In the genomic region with DNA sequence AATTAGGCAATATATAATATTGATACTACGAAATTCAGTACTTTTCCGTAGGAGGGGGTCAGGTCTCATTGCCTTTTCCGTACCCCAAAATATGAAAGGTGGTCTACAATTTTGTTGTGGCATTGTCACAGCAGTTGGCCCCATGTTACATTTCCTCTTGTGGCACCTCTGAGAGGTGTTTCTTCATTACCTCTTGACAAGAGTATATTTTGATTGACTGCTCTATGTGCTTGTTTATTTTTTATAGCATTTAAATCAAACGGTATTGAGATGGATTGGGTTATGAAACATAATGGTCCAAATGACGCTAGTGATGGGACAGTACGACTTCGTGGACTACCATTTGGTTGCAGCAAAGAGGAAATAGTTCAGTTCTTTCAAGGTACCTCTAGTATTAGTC, we compare ENCODE assay signal across 13 cellular contexts. TPM values are rescaled to one million over a fixed set of nuclear protein-coding genes. Genes with fewer than 3 reads are reported as not detected.
DNase-seq lines count a peak whose midpoint lies in the region; ATAC-seq and TF ChIP-seq lines count a peak whose summit lies in the region.
"Had no signal": no experiment of that assay in that cellular context is flagged by ENCODE, and none has a peak within 500 bp of the region (broad histone marks: within the 10 kb centered on the region; RNA-seq: fewer than 3 reads in every experiment).

No MANE protein-coding gene starts in this region.

- no peak overlapping the region for H2AK5ac ChIP-seq in IMR-90 (ENCODE audit: low read depth, low read length)

- TF ChIP-seq CTCF in IMR-90 (conservative IDR thresholded peaks at IDR 0.05; ENCODE audit: low read depth, low read length), result no peak
- TF ChIP-seq CTCF in brain (conservative IDR thresholded peaks at IDR 0.05), result no peak
- no peak for TF ChIP-seq CTCF in brain microvascular endothelial cell (IDR thresholded peaks at IDR 0.05; ENCODE audit: low read depth, low read length, missing control alignments)

- peaks cover 56% of the 10 kb centered on the region for H3K4me1 ChIP-seq in CD4-positive, alpha-beta memory T cell (ENCODE audit: insufficient read depth, low read length)
- H3K4me1 ChIP-seq in IMR-90 (ENCODE audit: control insufficient read depth, insufficient read depth, low read length), result peaks cover 2% of the 10 kb centered on the region; the same call in 1 of the 2 replicates

- H3K56ac ChIP-seq in IMR-90 (ENCODE audit: extremely low read depth, insufficient read depth, low read length), result no peak overlapping the region

- intact Hi-C loops in CD4-positive, alpha-beta memory T cell (cut with micrococcal nuclease), result no loop called here
- intact Hi-C loops in IMR-90 (cut with micrococcal nuclease), result loop anchor here (10.0 kb wide), 3 partner anchors 262 to 482 kb away; partner anchors contain the start of genes HERC4 and SIRT1

- no peak overlapping the region for H2BK20ac ChIP-seq in IMR-90 (ENCODE audit: low read depth, low read length)

- H4K8ac ChIP-seq in IMR-90 (ENCODE audit: low read depth in 2 of 2, low read length in 2 of 2), result no peak overlapping the region

- H2BK15ac ChIP-seq in IMR-90 (ENCODE audit: low read depth, low read length), result no peak overlapping the region

- peaks cover 38 to 66% of the 10 kb centered on the region in 2 donors for H3K36me3 Mint-ChIP-seq in CD4-positive, alpha-beta memory T cell
- peaks cover 84% of the 10 kb centered on the region for H3K36me3 Mint-ChIP-seq in brain
- peaks cover 68% of the 10 kb centered on the region for H3K36me3 Mint-ChIP-seq in natural killer cell treated with Interleukin-12 subunit alpha and Interleukin-12 subunit beta and Interleukin-15 and Interleukin-18, amount 100 ng/mL, for 72 hours

- no peaks in the 10 kb centered on the region for H3K27me3 Mint-ChIP-seq in CD4-positive, alpha-beta memory T cell
- peaks cover 8% of the 10 kb centered on the region for H3K27me3 Mint-ChIP-seq in brain
- H3K27me3 Mint-ChIP-seq in natural killer cell treated with Interleukin-12 subunit alpha and Interleukin-12 subunit beta and Interleukin-15 and Interleukin-18, amount 100 ng/mL, for 72 hours, result no peaks in the 10 kb centered on the region
- H3K27me3 Mint-ChIP-seq: dendritic cell treated with granulocyte-macrophage colony-stimulating factor and Interleukin-4, amounts not matched to agents 40 ng/mL and 50 ng/mL, for 4 days had no signal

- no peak overlapping the region for H4K91ac ChIP-seq in IMR-90 (ENCODE audit: insufficient read depth, low read depth, low read length)

- no peak overlapping the region for H2AFZ ChIP-seq in IMR-90 (replicated peaks; ENCODE audit: low read length, poor library complexity)

- peak overlapping the region; percentile 62 to 100 (median 84) for H3K4me3 Mint-ChIP-seq in CD4-positive, alpha-beta memory T cell
- peak overlapping the region; percentile 85 to 100 (median 97) for H3K4me3 Mint-ChIP-seq in brain
- H3K4me3 Mint-ChIP-seq in natural killer cell treated with Interleukin-12 subunit alpha and Interleukin-12 subunit beta and Interleukin-15 and Interleukin-18, amount 100 ng/mL, for 72 hours, result peak overlapping the region; percentile 94

- no peak overlapping the region for H3K18ac ChIP-seq in IMR-90 (ENCODE audit: low read depth, low read length)

- H3K4me2 ChIP-seq in IMR-90 (ENCODE audit: low read depth, low read length), result peak overlapping the region; percentile 65

- in situ Hi-C loops in IMR-90 (cut with MboI; ENCODE audit: low sequenced_read_pairs), result no loop called here
- in situ Hi-C loops in brain microvascular endothelial cell (cut with HindIII; ENCODE audit: low pct_ligation_motif_present, low sequenced_read_pairs), result no loop called here

- WGBS in IMR-90 (ENCODE audit: extremely low coverage in 2 of 2, insufficient read length in 1 of 2), 2 experiments, result 70% methylated on average over 3 of the region's 7 CpGs; no CpG with 5 or more reads in 1 of the 2 experiments

- H3K4ac ChIP-seq in IMR-90 (ENCODE audit: low read depth, low read length), result no peak overlapping the region

- peaks cover 14 to 30% of the 10 kb centered on the region in 2 experiments for H3K79me1 ChIP-seq in IMR-90 (ENCODE audit: low read depth in 1 of 2, low read length in 2 of 2)

- peaks cover 32 to 67% (median 50%) of the 10 kb centered on the region in 4 donors for H3K4me1 Mint-ChIP-seq in CD4-positive, alpha-beta memory T cell
- peaks cover 75% of the 10 kb centered on the region for H3K4me1 Mint-ChIP-seq in brain
- peaks cover 47 to 69% of the 10 kb centered on the region in 2 donors for H3K4me1 Mint-ChIP-seq in natural killer cell treated with Interleukin-12 subunit alpha and Interleukin-12 subunit beta and Interleukin-15 and Interleukin-18, amount 100 ng/mL, for 72 hours (ENCODE audit: low read depth in 2 of 2)

- BruUV-seq in IMR-90 (replicated peaks; lab: Mats Ljungman, UMichigan), result no TSS peak

- H3K27ac ChIP-seq in CD4-positive, alpha-beta memory T cell (ENCODE audit: low read depth, low read length), result peak overlapping the region; percentile 22
- H3K27ac ChIP-seq in IMR-90 (ENCODE audit: insufficient read depth, low read length) (no peak overlapping the region), brain microvascular endothelial cell (no peak overlapping the region)

- no peak overlapping the region for H2AK9ac ChIP-seq in IMR-90 (replicated peaks; ENCODE audit: low read depth, low read length, poor library complexity)

- peaks cover 0 to 3% (median 0%) of the 10 kb centered on the region in 8 donors for H3K9me3 Mint-ChIP-seq in CD4-positive, alpha-beta memory T cell
- peaks cover 0 to 1% (median 0%) of the 10 kb centered on the region in 5 experiments for H3K9me3 Mint-ChIP-seq in brain
- H3K9me3 Mint-ChIP-seq in natural killer cell treated with Interleukin-12 subunit alpha and Interleukin-12 subunit beta and Interleukin-15 and Interleukin-18, amount 100 ng/mL, for 72 hours, result no peaks in the 10 kb centered on the region
- H3K9me3 Mint-ChIP-seq: dendritic cell treated with granulocyte-macrophage colony-stimulating factor and Interleukin-4, amounts not matched to agents 40 ng/mL and 50 ng/mL, for 4 days had no signal

- H3K9me1 ChIP-seq in IMR-90 (ENCODE audit: insufficient read depth, low read length), result peaks cover 4% of the 10 kb centered on the region; the same call in 1 of the 2 replicates

- no peak overlapping the region for H2BK120ac ChIP-seq in IMR-90 (ENCODE audit: low read depth, low read length)

- peaks cover 38% of the 10 kb centered on the region for H3K36me3 ChIP-seq in CD4-positive, alpha-beta memory T cell (ENCODE audit: insufficient read depth, low read length)
- H3K36me3 ChIP-seq in IMR-90 (ENCODE audit: control insufficient read depth, insufficient read depth, low read length) (peaks cover 33% of the 10 kb centered on the region), brain microvascular endothelial cell (replicated peaks) (peaks cover 42% of the 10 kb centered on the region)

- DNase-seq in CD4-positive, alpha-beta memory T cell, result no peak
- no peak for DNase-seq in IMR-90
- no peak for DNase-seq in natural killer cell treated with Interleukin-12 subunit alpha and Interleukin-12 subunit beta and Interleukin-15 and Interleukin-18, amount 100 ng/mL, for 72 hours (ENCODE audit: low spot score)
- no peak for DNase-seq in NCI-H2196 (lab: John Stamatoyannopoulos, UW; ENCODE audit: unreplicated experiment)
- no peak for DNase-seq in brain microvascular endothelial cell
- DNase-seq: activated CD8-positive, alpha-beta memory T cell treated with anti-CD3 and anti-CD28 coated beads, Interleukin-2, amount 50 U/mL, for 4 hours; MG63; NCI-H526 treated with DMSO at 0.1 percent for 48 hours; occipital lobe had no signal

- POLR2A ChIA-PET in CD4-positive, alpha-beta memory T cell (lab: Charles Lee; ENCODE audit: partially characterized antibody), result no interaction called here
- POLR2A ChIA-PET in IMR-90 (lab: Charles Lee; ENCODE audit: unreplicated experiment), result no interaction called here

- dilution Hi-C loops in IMR-90 (cut with HindIII; ENCODE audit: low sequenced_read_pairs, unreplicated experiment), result no loop called here

- no peak overlapping the region for H4K5ac ChIP-seq in IMR-90 (ENCODE audit: low read depth, low read length)

- H3K14ac ChIP-seq in IMR-90 (replicated peaks; ENCODE audit: low read depth, low read length), result no peak overlapping the region

- TF ChIP-seq RAD21 in IMR-90 (IDR thresholded peaks at IDR 0.05; ENCODE audit: low read length), result no peak

- H3K27me3 ChIP-seq in CD4-positive, alpha-beta memory T cell (ENCODE audit: insufficient read depth, low read length), result no peaks in the 10 kb centered on the region
- H3K27me3 ChIP-seq in IMR-90 (ENCODE audit: control insufficient read depth, insufficient read depth, low read length) (no peaks in the 10 kb centered on the region), brain microvascular endothelial cell (replicated peaks) (no peaks in the 10 kb centered on the region)
- H3K27me3 ChIP-seq: MG63 had no signal

- CTCF ChIA-PET in CD4-positive, alpha-beta memory T cell (lab: Charles Lee; ENCODE audit: partially characterized antibody), result no interaction called here
- CTCF ChIA-PET in IMR-90 (lab: Yijun Ruan, JAX), result interaction anchor here (1.0 kb wide), 1 partner anchor 11 kb away, joined by 3 read pairs; no protein-coding TSS in a partner anchor

- peak overlapping the region; percentile 30 to 99 (median 84) for H3K27ac Mint-ChIP-seq in CD4-positive, alpha-beta memory T cell
- peak overlapping the region in 2 of 5 experiments; percentile 39 to 57 for H3K27ac Mint-ChIP-seq in brain
- peak overlapping the region; percentile 95 to 98 for H3K27ac Mint-ChIP-seq in natural killer cell treated with Interleukin-12 subunit alpha and Interleukin-12 subunit beta and Interleukin-15 and Interleukin-18, amount 100 ng/mL, for 72 hours
- H3K27ac Mint-ChIP-seq: dendritic cell treated with granulocyte-macrophage colony-stimulating factor and Interleukin-4, amounts not matched to agents 40 ng/mL and 50 ng/mL, for 4 days had no signal

- no peak for ATAC-seq in IMR-90 (ENCODE audit: low read depth)
- no peak for ATAC-seq in natural killer cell treated with Interleukin-12 subunit alpha and Interleukin-12 subunit beta and Interleukin-15 and Interleukin-18, amount 100 ng/mL, for 72 hours
- ATAC-seq in HG03378 (IDR thresholded peaks at IDR 0.05; ENCODE audit: unreplicated experiment), result no peak
- ATAC-seq in GM19397 (IDR thresholded peaks at IDR 0.05; ENCODE audit: unreplicated experiment), result no peak

- H3K23ac ChIP-seq in IMR-90 (ENCODE audit: low read depth, low read length), result peak overlapping the region; percentile 44; the same call in 1 of the 2 replicates

- no peak overlapping the region for H3K4me3 ChIP-seq in CD4-positive, alpha-beta memory T cell (ENCODE audit: low read length in 2 of 2)
- H3K4me3 ChIP-seq in IMR-90 (ENCODE audit: insufficient read depth, low read depth, low read length) (no peak overlapping the region), brain microvascular endothelial cell (ENCODE audit: low read depth, low read length) (no peak overlapping the region)

- H3K9me3 ChIP-seq in CD4-positive, alpha-beta memory T cell (ENCODE audit: control insufficient read depth in 1 of 2, low read length in 2 of 2), result no peaks in the 10 kb centered on the region
- H3K9me3 ChIP-seq in IMR-90 (ENCODE audit: control insufficient read depth, insufficient read depth, low read length), result no peaks in the 10 kb centered on the region
- H3K9me3 ChIP-seq: MG63 had no signal

- H4K20me1 ChIP-seq in IMR-90 (ENCODE audit: insufficient read depth, low read length), result peaks cover 90% of the 10 kb centered on the region

- no peak for TF ChIP-seq POLR2A in IMR-90 (IDR thresholded peaks at IDR 0.05; ENCODE audit: low read depth, low read length)

- H2BK5ac ChIP-seq in IMR-90 (ENCODE audit: low read depth, low read length, poor library complexity, severe bottlenecking), result no peak overlapping the region

- no peak overlapping the region for H3K9ac ChIP-seq in IMR-90 (ENCODE audit: low read depth, low read length)

RNA-seq across cellular contexts. Expression of gene PBLD, which starts 4.2 kb away (rescaled TPM):
- total RNA-seq in CD4-positive, alpha-beta memory T cell, result 1 to 10 TPM; 2.3 TPM
- 1 to 10 TPM; 1.0 to 3.0 TPM for polyA plus RNA-seq in CD4-positive, alpha-beta memory T cell
- 5.0 and 5.7 TPM in 2 replicates for total RNA-seq in IMR-90 (2012; rRNA removed)
- 2.3 and 3.3 TPM in 2 replicates for polyA plus RNA-seq in IMR-90 (2012; rRNA removed)
- 0.84 and 0.99 TPM in 2 replicates for polyA plus RNA-seq in IMR-90 (2012; cell fraction: cytosol; rRNA removed)
- polyA plus RNA-seq in IMR-90 (2012; cell fraction: nucleus; rRNA removed; ENCODE audit: low replicate concordance), result 0.76 and 3.7 TPM in 2 replicates
- polyA plus RNA-seq in brain (ENCODE audit: insufficient read depth, low read depth, low replicate concordance), result 3.0 TPM
- total RNA-seq in natural killer cell treated with Interleukin-12 subunit alpha and Interleukin-12 subunit beta and Interleukin-15 and Interleukin-18, amount 100 ng/mL, for 72 hours, result 1 to 10 TPM in 1 of 2 donors, under 1 TPM in 1; 0.47 to 1.3 TPM

RNA-seq across cellular contexts. Expression of gene HNRNPH3, which starts 5.1 kb away (rescaled TPM):
- 100 to 1,000 TPM; 170 to 176 TPM for total RNA-seq in CD4-positive, alpha-beta memory T cell
- polyA plus RNA-seq in CD4-positive, alpha-beta memory T cell, result 100 to 1,000 TPM; 121 to 137 TPM
- total RNA-seq in IMR-90 (2012; rRNA removed), result 10.6 and 23.6 TPM in 2 replicates
- polyA plus RNA-seq in IMR-90 (2012; rRNA removed), result 119 and 142 TPM in 2 replicates
- polyA plus RNA-seq in IMR-90 (2012; cell fraction: cytosol; rRNA removed), result 10.1 and 15.3 TPM in 2 replicates
- 6.1 and 43.1 TPM in 2 replicates for polyA plus RNA-seq in IMR-90 (2012; cell fraction: nucleus; rRNA removed; ENCODE audit: low replicate concordance)
- polyA plus RNA-seq in brain (ENCODE audit: insufficient read depth, low read depth, low replicate concordance), result 233 TPM
- 100 to 1,000 TPM; 113 to 156 TPM for total RNA-seq in natural killer cell treated with Interleukin-12 subunit alpha and Interleukin-12 subunit beta and Interleukin-15 and Interleukin-18, amount 100 ng/mL, for 72 hours
